ENCODE assay signal across 1 cellular context in the genomic region with DNA sequence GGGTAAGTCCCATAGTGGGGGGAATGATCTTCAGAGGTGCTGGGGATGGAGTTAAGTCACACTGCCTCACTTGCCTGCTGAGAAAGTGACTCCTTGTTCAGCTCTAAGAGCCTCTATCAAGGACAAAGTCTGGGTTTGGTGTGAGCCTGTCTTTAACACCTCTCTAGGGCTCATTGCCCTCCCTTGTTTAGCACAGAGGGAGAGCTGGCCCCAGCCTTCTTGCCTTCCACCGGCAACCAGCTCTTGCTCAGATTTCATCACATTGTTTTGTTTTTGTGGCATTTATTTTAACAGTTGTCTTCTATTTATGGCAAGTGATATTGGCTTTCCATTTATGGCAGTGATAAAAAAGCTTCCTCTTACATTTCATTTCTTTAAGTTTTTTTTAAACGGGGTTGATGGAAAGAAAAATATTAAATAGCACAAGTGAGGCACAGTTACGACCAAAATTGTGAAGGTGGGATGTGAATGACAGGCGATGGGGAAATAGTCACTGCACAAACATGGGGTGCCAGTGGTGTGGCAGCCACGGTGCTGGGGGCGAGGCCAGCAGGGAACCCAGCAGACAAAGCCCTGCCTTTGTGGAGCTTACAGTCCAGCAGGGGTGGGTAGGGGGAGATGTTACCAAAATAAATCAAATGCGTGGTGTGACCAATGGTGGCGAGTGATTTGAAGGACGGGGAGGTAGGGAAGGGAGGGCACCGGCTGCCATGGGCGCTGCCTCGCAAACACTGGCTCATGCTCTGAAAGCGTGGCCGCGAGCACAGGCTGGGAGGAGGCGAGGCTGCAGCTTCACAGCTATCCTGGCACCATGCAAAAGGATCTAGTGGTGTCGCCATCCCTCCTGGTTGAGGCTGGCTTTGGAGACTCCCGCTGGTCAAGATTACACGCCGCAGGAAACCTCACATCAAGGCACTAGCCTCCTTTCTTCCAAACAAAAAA.
TF ChIP-seq lines count a peak whose summit lies in the region.

No MANE protein-coding gene starts in this region.

TF ChIP-seq in HCT116, 20 proteins besides CTCF, POLR2A, EP300 and RAD21 (continued from another document):
- TF ChIP-seq YY1 (IDR thresholded peaks at IDR 0.05; ENCODE audit: extremely low read depth, insufficient replicate concordance, low read depth, low read length): no peak
- no peak for TF ChIP-seq CBX3 (IDR thresholded peaks at IDR 0.05; ENCODE audit: low read depth)
- TF ChIP-seq FOSL1 (IDR thresholded peaks at IDR 0.05; ENCODE audit: low read depth): no peak
- no peak for TF ChIP-seq CEBPB (IDR thresholded peaks at IDR 0.05; ENCODE audit: low read depth)
- TF ChIP-seq, protein P1, sequence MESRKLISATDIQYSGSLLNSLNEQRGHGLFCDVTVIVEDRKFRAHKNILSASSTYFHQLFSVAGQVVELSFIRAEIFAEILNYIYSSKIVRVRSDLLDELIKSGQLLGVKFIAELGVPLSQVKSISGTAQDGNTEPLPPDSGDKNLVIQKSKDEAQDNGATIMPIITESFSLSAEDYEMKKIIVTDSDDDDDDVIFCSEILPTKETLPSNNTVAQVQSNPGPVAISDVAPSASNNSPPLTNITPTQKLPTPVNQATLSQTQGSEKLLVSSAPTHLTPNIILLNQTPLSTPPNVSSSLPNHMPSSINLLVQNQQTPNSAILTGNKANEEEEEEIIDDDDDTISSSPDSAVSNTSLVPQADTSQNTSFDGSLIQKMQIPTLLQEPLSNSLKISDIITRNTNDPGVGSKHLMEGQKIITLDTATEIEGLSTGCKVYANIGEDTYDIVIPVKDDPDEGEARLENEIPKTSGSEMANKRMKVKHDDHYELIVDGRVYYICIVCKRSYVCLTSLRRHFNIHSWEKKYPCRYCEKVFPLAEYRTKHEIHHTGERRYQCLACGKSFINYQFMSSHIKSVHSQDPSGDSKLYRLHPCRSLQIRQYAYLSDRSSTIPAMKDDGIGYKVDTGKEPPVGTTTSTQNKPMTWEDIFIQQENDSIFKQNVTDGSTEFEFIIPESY (IDR thresholded peaks at IDR 0.05; ENCODE audit: extremely low read depth, insufficient replicate concordance, low read length): no peak
- TF ChIP-seq, protein P2, sequence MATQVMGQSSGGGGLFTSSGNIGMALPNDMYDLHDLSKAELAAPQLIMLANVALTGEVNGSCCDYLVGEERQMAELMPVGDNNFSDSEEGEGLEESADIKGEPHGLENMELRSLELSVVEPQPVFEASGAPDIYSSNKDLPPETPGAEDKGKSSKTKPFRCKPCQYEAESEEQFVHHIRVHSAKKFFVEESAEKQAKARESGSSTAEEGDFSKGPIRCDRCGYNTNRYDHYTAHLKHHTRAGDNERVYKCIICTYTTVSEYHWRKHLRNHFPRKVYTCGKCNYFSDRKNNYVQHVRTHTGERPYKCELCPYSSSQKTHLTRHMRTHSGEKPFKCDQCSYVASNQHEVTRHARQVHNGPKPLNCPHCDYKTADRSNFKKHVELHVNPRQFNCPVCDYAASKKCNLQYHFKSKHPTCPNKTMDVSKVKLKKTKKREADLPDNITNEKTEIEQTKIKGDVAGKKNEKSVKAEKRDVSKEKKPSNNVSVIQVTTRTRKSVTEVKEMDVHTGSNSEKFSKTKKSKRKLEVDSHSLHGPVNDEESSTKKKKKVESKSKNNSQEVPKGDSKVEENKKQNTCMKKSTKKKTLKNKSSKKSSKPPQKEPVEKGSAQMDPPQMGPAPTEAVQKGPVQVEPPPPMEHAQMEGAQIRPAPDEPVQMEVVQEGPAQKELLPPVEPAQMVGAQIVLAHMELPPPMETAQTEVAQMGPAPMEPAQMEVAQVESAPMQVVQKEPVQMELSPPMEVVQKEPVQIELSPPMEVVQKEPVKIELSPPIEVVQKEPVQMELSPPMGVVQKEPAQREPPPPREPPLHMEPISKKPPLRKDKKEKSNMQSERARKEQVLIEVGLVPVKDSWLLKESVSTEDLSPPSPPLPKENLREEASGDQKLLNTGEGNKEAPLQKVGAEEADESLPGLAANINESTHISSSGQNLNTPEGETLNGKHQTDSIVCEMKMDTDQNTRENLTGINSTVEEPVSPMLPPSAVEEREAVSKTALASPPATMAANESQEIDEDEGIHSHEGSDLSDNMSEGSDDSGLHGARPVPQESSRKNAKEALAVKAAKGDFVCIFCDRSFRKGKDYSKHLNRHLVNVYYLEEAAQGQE (IDR thresholded peaks at IDR 0.05; ENCODE audit: low read depth): no peak
- no peak for TF ChIP-seq ZFX (IDR thresholded peaks at IDR 0.05)
- TF ChIP-seq, protein P3, sequence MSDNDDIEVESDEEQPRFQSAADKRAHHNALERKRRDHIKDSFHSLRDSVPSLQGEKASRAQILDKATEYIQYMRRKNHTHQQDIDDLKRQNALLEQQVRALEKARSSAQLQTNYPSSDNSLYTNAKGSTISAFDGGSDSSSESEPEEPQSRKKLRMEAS (IDR thresholded peaks at IDR 0.05): no peak
- TF ChIP-seq ELF1 (IDR thresholded peaks at IDR 0.05; ENCODE audit: borderline replicate concordance, low read depth): no peak
